Comparison of ENCODE assay signal across 23 cellular contexts in the genomic region with DNA sequence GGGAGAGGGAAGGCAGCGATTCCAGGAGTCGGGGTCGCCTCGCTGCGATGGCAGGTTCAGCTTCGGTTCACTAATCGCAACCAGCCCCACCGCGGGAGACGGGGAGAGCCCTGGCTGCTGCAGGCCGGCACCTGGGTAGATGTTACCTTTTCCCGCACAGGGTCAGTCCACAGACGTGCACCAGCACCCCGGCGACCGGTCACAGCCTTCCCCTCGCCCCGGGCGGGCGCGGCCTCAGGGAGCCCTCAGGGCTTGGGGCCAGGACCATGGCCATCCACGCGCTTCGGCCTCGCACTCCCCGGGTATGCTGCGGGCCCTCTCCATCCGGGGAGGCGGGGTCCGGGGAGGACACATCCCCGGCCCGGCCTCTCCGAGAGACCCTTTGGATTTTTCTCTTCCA. TPM values are rescaled to one million over a fixed set of nuclear protein-coding genes. Genes with fewer than 3 reads are reported as not detected.
DNase-seq lines count a peak whose midpoint lies in the region; ATAC-seq, FAIRE-seq and TF ChIP-seq lines count a peak whose summit lies in the region.
"Had no signal": no experiment of that assay in that cellular context is flagged by ENCODE, and none has a peak within 500 bp of the region (broad histone marks: within the 10 kb centered on the region; RNA-seq: fewer than 3 reads in every experiment).

No MANE protein-coding gene starts in this region.

- H3K4me3 Mint-ChIP-seq in activated naive CD8-positive, alpha-beta T cell treated with anti-CD3 and anti-CD28 coated beads, Interleukin-2, amount 50 U/mL, for 24 hours, result no peak overlapping the region
- H3K4me3 Mint-ChIP-seq: activated naive CD8-positive, alpha-beta T cell; central memory CD8-positive, alpha-beta T cell had no signal

- H4K20me1 ChIP-seq in SK-N-SH (ENCODE audit: insufficient read depth), result no peaks in the 10 kb centered on the region

- no peak for ATAC-seq in SK-N-SH treated with all-trans-retinoic acid at 6 μM for 48 hours
- no peak for ATAC-seq in activated naive CD8-positive, alpha-beta T cell treated with anti-CD3 and anti-CD28 coated beads, Interleukin-2, amount 50 U/mL, for 24 hours

- no peaks in the 10 kb centered on the region for H3K9me2 ChIP-seq in SK-N-SH

- H2AFZ ChIP-seq in SK-N-SH (ENCODE audit: low read depth), result no peak overlapping the region

- no peak overlapping the region for H3K4me2 ChIP-seq in SK-N-SH

- TF ChIP-seq EP300 in SK-N-SH (IDR thresholded peaks at IDR 0.05; ENCODE audit: borderline replicate concordance in 1 of 2, low read depth in 1 of 2, low read length in 1 of 2) (no peak), stomach (IDR thresholded peaks at IDR 0.05) (no peak)

- H3K9me3 Mint-ChIP-seq in activated naive CD8-positive, alpha-beta T cell treated with anti-CD3 and anti-CD28 coated beads, Interleukin-2, amount 50 U/mL, for 24 hours, result no peaks in the 10 kb centered on the region
- H3K9me3 Mint-ChIP-seq: central memory CD8-positive, alpha-beta T cell had no signal

- H3K4me3 ChIP-seq in SK-N-SH (ENCODE audit: low read depth in 2 of 2, low read length in 1 of 2) (no peak overlapping the region), bronchial epithelial cell (ENCODE audit: low read depth, low read length) (peak overlapping the region; percentile 24), kidney (ENCODE audit: low read length in 2 of 2) (peak overlapping the region in 1 of 2 donors; percentile 44), stomach (peak overlapping the region in 3 of 4 donors; percentile 20 to 37 (median 25))
- H3K4me3 ChIP-seq: thyroid gland had no signal

- H3K9me3 ChIP-seq in SK-N-SH (no peaks in the 10 kb centered on the region), kidney (ENCODE audit: control insufficient read depth in 1 of 2, low read length in 2 of 2) (no peaks in the 10 kb centered on the region), stomach (peaks cover 0 to 5% (median 0%) of the 10 kb centered on the region in 4 donors)
- H3K9me3 ChIP-seq: heart left ventricle, thyroid gland had no signal

- no peak for TF ChIP-seq CTCF in SK-N-SH (IDR thresholded peaks at IDR 0.05)
- TF ChIP-seq CTCF in bronchial epithelial cell (IDR thresholded peaks at IDR 0.05; ENCODE audit: insufficient read depth, low read length, severe bottlenecking), result no peak
- no peak for TF ChIP-seq CTCF in kidney (IDR thresholded peaks at IDR 0.05; ENCODE audit: borderline replicate concordance, extremely low read depth, insufficient read depth)
- no peak for TF ChIP-seq CTCF in stomach (IDR thresholded peaks at IDR 0.05)

- H3K4me1 Mint-ChIP-seq in activated naive CD8-positive, alpha-beta T cell treated with anti-CD3 and anti-CD28 coated beads, Interleukin-2, amount 50 U/mL, for 24 hours, result no peaks in the 10 kb centered on the region
- H3K4me1 Mint-ChIP-seq: CD4-positive, CD25-positive, alpha-beta regulatory T cell; central memory CD8-positive, alpha-beta T cell had no signal

- DNase-seq in SK-N-SH (peak; percentile 23), bronchial epithelial cell (ENCODE audit: low read depth) (no peak), kidney (peak; percentile 54), stomach (no peak), dermis blood vessel endothelial cell (no peak)
- DNase-seq in activated naive CD8-positive, alpha-beta T cell treated with anti-CD3 and anti-CD28 coated beads, Interleukin-2, amount 50 U/mL, for 24 hours, result no peak
- DNase-seq in activated CD8-positive, alpha-beta memory T cell treated with anti-CD3 and anti-CD28 coated beads, Interleukin-2, amount 50 U/mL, for 48 hours, result no peak
- DNase-seq: activated T-cell treated with anti-CD3 and anti-CD28 coated beads, Interleukin-2, amount 50 U/mL, for 1 hour; CD4-positive, CD25-positive, alpha-beta regulatory T cell; DMS79 treated with DMSO at 0.1 percent for 48 hours; heart left ventricle; NCI-H2029 treated with DMSO at 0.1 percent for 48 hours; NCI-H510A treated with DMSO at 0.1 percent for 48 hours; stimulated activated CD4-positive, alpha-beta T cell treated with anti-CD3 and anti-CD28 coated beads, Interleukin-1b, Interleukin-23, amount 100 ng/mL, for 48 hours had no signal

- CTCF ChIA-PET in SK-N-SH (lab: Yijun Ruan, JAX), result no interaction called here

- POLR2A ChIA-PET in SK-N-SH (lab: Yijun Ruan, JAX), result no interaction called here

- intact Hi-C loops in kidney (cut with DNase I) (no loop called here), stomach (cut with DNase I; ENCODE audit: low total_unique reads) (no loop called here)

- H3K36me3 ChIP-seq in SK-N-SH (replicated peaks in 1 of 2; ENCODE audit: control insufficient read depth in 1 of 2, insufficient read depth in 2 of 2, low read length in 1 of 2) (no peaks in the 10 kb centered on the region), bronchial epithelial cell (ENCODE audit: control insufficient read depth, insufficient read depth, low read length) (no peaks in the 10 kb centered on the region), kidney (ENCODE audit: control insufficient read depth in 1 of 2, insufficient read depth in 2 of 2, low read length in 2 of 2) (no peaks in the 10 kb centered on the region), stomach (no peaks in the 10 kb centered on the region)
- H3K36me3 ChIP-seq: heart left ventricle, thyroid gland had no signal

- no peaks in the 10 kb centered on the region for H3F3A ChIP-seq in SK-N-SH (replicated peaks; ENCODE audit: insufficient read depth)

- no peaks in the 10 kb centered on the region for H3K36me3 Mint-ChIP-seq in activated naive CD8-positive, alpha-beta T cell treated with anti-CD3 and anti-CD28 coated beads, Interleukin-2, amount 50 U/mL, for 24 hours (ENCODE audit: low read depth)
- H3K36me3 Mint-ChIP-seq: activated naive CD8-positive, alpha-beta T cell; CD4-positive, CD25-positive, alpha-beta regulatory T cell had no signal

- H3K27ac ChIP-seq in SK-N-SH (ENCODE audit: low read depth in 2 of 2, low read length in 1 of 2), result no peak overlapping the region
- H3K27ac ChIP-seq in kidney (ENCODE audit: low read depth in 2 of 2, low read length in 2 of 2), result no peak overlapping the region
- H3K27ac ChIP-seq in stomach, result no peak overlapping the region
- H3K27ac ChIP-seq: 22Rv1, heart left ventricle, thyroid gland had no signal

- peaks cover 34% of the 10 kb centered on the region for H3K27me3 Mint-ChIP-seq in activated naive CD8-positive, alpha-beta T cell treated with anti-CD3 and anti-CD28 coated beads, Interleukin-2, amount 50 U/mL, for 24 hours
- H3K27me3 Mint-ChIP-seq: progenitor cell of endocrine pancreas had no signal

- 78% methylated on average over 22 of the region's 33 CpGs for WGBS in SK-N-SH (ENCODE audit: low lambda C conversion rate)
- WGBS in stomach, 5 donors, result 0 to 12% (median 6%) methylated on average over 1 to 33 of the region's 33 CpGs

- H3K9ac ChIP-seq in SK-N-SH (no peak overlapping the region), kidney (ENCODE audit: low read length in 2 of 2) (no peak overlapping the region)

- H3K79me2 ChIP-seq in SK-N-SH (ENCODE audit: insufficient read depth), result no peaks in the 10 kb centered on the region

- no peak for TF ChIP-seq RAD21 in SK-N-SH (IDR thresholded peaks at IDR 0.05; ENCODE audit: low read length)

- no peaks in the 10 kb centered on the region; the same call in 1 of the 2 replicates for H3K27me3 ChIP-seq in SK-N-SH (ENCODE audit: insufficient read depth)
- H3K27me3 ChIP-seq in bronchial epithelial cell (ENCODE audit: control insufficient read depth, insufficient read depth, low read length), result no peaks in the 10 kb centered on the region
- H3K27me3 ChIP-seq in stomach, result peaks cover 0 to 64% (median 20%) of the 10 kb centered on the region in 3 donors
- H3K27me3 ChIP-seq: thyroid gland had no signal

- H3K27ac Mint-ChIP-seq in activated naive CD8-positive, alpha-beta T cell treated with anti-CD3 and anti-CD28 coated beads, Interleukin-2, amount 50 U/mL, for 24 hours, result no peak overlapping the region
- H3K27ac Mint-ChIP-seq: activated naive CD8-positive, alpha-beta T cell; CD4-positive, CD25-positive, alpha-beta regulatory T cell; progenitor cell of endocrine pancreas had no signal

- no peaks in the 10 kb centered on the region; a peak in 1 of 4 replicates for H3K4me1 ChIP-seq in SK-N-SH (ENCODE audit: control insufficient read depth in 1 of 2, insufficient read depth in 2 of 2, low read depth in 1 of 2, low read length in 1 of 2)
- H3K4me1 ChIP-seq in kidney (ENCODE audit: control insufficient read depth in 1 of 2, insufficient read depth in 1 of 2, low read depth in 1 of 2, low read length in 2 of 2), result peaks cover 3 to 4% of the 10 kb centered on the region in 2 donors
- peaks cover 0 to 10% (median 4%) of the 10 kb centered on the region in 4 donors for H3K4me1 ChIP-seq in stomach

- no peak for TF ChIP-seq POLR2A in stomach (IDR thresholded peaks at IDR 0.05)

- FAIRE-seq in bronchial epithelial cell (lab: Jason Lieb, UNC), result no peak
- FAIRE-seq in kidney (lab: Jason Lieb, UNC), result no peak
- FAIRE-seq: HTR-8/SVneo had no signal

TF ChIP-seq in SK-N-SH, 30 proteins besides CTCF, POLR2A, EP300 and RAD21 (continues in another document):
- TF ChIP-seq SIN3A (IDR thresholded peaks at IDR 0.05; ENCODE audit: borderline replicate concordance, low read depth, low read length), result no peak
- no peak for TF ChIP-seq NRF1 (IDR thresholded peaks at IDR 0.05; ENCODE audit: low read depth, low read length)

TF ChIP-seq in SK-N-SH treated with all-trans-retinoic acid at 6 μM for 48 hours, 23 proteins besides CTCF, POLR2A, EP300 and RAD21 (continues in another document):
- no peak for TF ChIP-seq SNAI2 (CRISPR knock-in tag; IDR thresholded peaks at IDR 0.05)

RNA-seq across cellular contexts. Expression of a gene that starts 26.1 kb away (rescaled TPM):
- not detected in 2 replicates for polyA plus RNA-seq in SK-N-SH (2012; rRNA removed)
- 0.04 and 0.19 TPM in 2 replicates for polyA plus RNA-seq in SK-N-SH (2012; cell fraction: cytosol; rRNA removed)
- not detected in 2 replicates for polyA plus RNA-seq in SK-N-SH (2012; cell fraction: nucleus; rRNA removed)
- not detected in 2 replicates for total RNA-seq in bronchial epithelial cell
- total RNA-seq in kidney, result not detected
- not detected for polyA plus RNA-seq in kidney (ENCODE audit: insufficient read depth, low read depth, low replicate concordance)
- total RNA-seq in stomach, result 1 to 10 TPM in 1 of 5 donors, not detected in 4; 2.0 TPM
- polyA plus RNA-seq in stomach, result not detected
- not detected in 2 replicates for total RNA-seq in dermis blood vessel endothelial cell
- total RNA-seq: CD4-positive, CD25-positive, alpha-beta regulatory T cell; H4; heart left ventricle; kidney epithelial cell; progenitor cell of endocrine pancreas; thyroid gland had no signal
- polyA plus RNA-seq: CD4-positive, CD25-positive, alpha-beta regulatory T cell; heart left ventricle had no signal

RNA-seq across cellular contexts. Expression of a gene that starts 60.0 kb away (rescaled TPM):
- 13.5 and 20.7 TPM in 2 replicates for polyA plus RNA-seq in SK-N-SH (2012; rRNA removed)
- 15.5 and 19.9 TPM in 2 replicates for polyA plus RNA-seq in SK-N-SH (2012; cell fraction: cytosol; rRNA removed)
- polyA plus RNA-seq in SK-N-SH (2012; cell fraction: nucleus; rRNA removed), result 21.3 and 44.5 TPM in 2 replicates
- total RNA-seq in bronchial epithelial cell, result 36.9 and 47.2 TPM in 2 replicates
- 41.7 TPM for total RNA-seq in kidney
- polyA plus RNA-seq in kidney (ENCODE audit: insufficient read depth, low read depth, low replicate concordance), result 17.5 TPM
- total RNA-seq in stomach, result 100 to 1,000 TPM in 1 of 5 donors, 10 to 100 TPM in 4; 22.9 to 174 (median 62.2) TPM
- polyA plus RNA-seq in stomach, result 10 to 100 TPM; 10.1 to 21.4 (median 17.4) TPM
- total RNA-seq in dermis blood vessel endothelial cell, result 52.8 and 72.5 TPM in 2 replicates

Comparison
In these comparisons a context has a peak if more than half of its experiments do, and no peak if none do; other contexts are left out.
1. DNase-seq: peak in SK-N-SH (single experiment) and kidney (single experiment); none in bronchial epithelial cell (single experiment), stomach (single experiment), activated naive CD8-positive, alpha-beta T cell treated with anti-CD3 and anti-CD28 coated beads, Interleukin-2, amount 50 U/mL, for 24 hours (single experiment), dermis blood vessel endothelial cell (single experiment) and activated CD8-positive, alpha-beta memory T cell treated with anti-CD3 and anti-CD28 coated beads, Interleukin-2, amount 50 U/mL, for 48 hours (single experiment).
2. H3K4me3 ChIP-seq: peak in bronchial epithelial cell (single experiment) and stomach (3 of 4); none in SK-N-SH (0 of 2).